In genomic region chr10:114825513-114826253, GRCh38 we compare ENCODE assay signal across 8 cellular contexts. TPM values are rescaled to one million over a fixed set of nuclear protein-coding genes. Genes with fewer than 3 reads are reported as not detected.
A peak's percentile ranks its signal among the peaks of the same experiment; 100 is the strongest.
DNase-seq lines count a peak whose midpoint lies in the region; ATAC-seq and TF ChIP-seq lines count a peak whose summit lies in the region.

No MANE protein-coding gene starts in this region.

- H3K4me3 ChIP-seq in mesendoderm (ENCODE audit: low read length) = no peak overlapping the region

- H3K36me3 ChIP-seq in mesendoderm (ENCODE audit: control insufficient read depth, insufficient read depth, low read length) = no peaks in the 10 kb centered on the region

- no peak overlapping the region for H3K56ac ChIP-seq in mesendoderm (ENCODE audit: low read length)

- no peak overlapping the region for H3K18ac ChIP-seq in mesendoderm (ENCODE audit: low read length)

- no peak overlapping the region for H2BK120ac ChIP-seq in mesendoderm (ENCODE audit: low read depth, low read length)

- H2AK5ac ChIP-seq in mesendoderm (ENCODE audit: low read length) = no peak overlapping the region

- H3K79me2 ChIP-seq in mesendoderm (ENCODE audit: control insufficient read depth, insufficient read depth, low read length) = peaks cover 5% of the 10 kb centered on the region

- H3K9ac ChIP-seq in mesendoderm (ENCODE audit: low read length) = no peak overlapping the region

- no peak overlapping the region for H3K27ac ChIP-seq in mesendoderm (ENCODE audit: low read depth, low read length)

- peak; percentile 79 for DNase-seq in NCI-H226
- DNase-seq in glomerular visceral epithelial cell (ENCODE audit: extremely low spot score) = peak; percentile 70
- DNase-seq in NCI-H2081 treated with DMSO at 0.1 percent for 48 hours (lab: John Stamatoyannopoulos, UW) = no peak
- DNase-seq in COR-L47 (lab: John Stamatoyannopoulos, UW) = no peak
- DNase-seq in mesendoderm = no peak
- no peak for DNase-seq in nucleus accumbens (lab: John Stamatoyannopoulos, UW)

- TF ChIP-seq POLR2A in GM18505 (IDR thresholded peaks at IDR 0.05; ENCODE audit: borderline replicate concordance, extremely low read depth, insufficient read depth, insufficient read length) = peak; percentile 27

- no peak overlapping the region for H2BK15ac ChIP-seq in mesendoderm (replicated peaks; ENCODE audit: low read depth)

- no peak overlapping the region for H2BK5ac ChIP-seq in mesendoderm (ENCODE audit: low read length)

- ATAC-seq in GM18505 (IDR thresholded peaks at IDR 0.05; ENCODE audit: unreplicated experiment) (peak; percentile 40), GM21825 (IDR thresholded peaks at IDR 0.05; ENCODE audit: unreplicated experiment) (peak; percentile 44)

- H4K5ac ChIP-seq in mesendoderm (ENCODE audit: low read length) = no peak overlapping the region

- WGBS in mesendoderm (ENCODE audit: extremely low coverage, insufficient coverage, low lambda C conversion rate) = no CpG with 5 or more reads among the region's 4 CpGs

- no peak overlapping the region for H3K4me2 ChIP-seq in mesendoderm (ENCODE audit: low read length)

- no peak overlapping the region for H3K4ac ChIP-seq in mesendoderm (ENCODE audit: low read depth, low read length)

- no peak overlapping the region for H3K23ac ChIP-seq in mesendoderm (ENCODE audit: low read length)

- no peaks in the 10 kb centered on the region for H3K4me1 ChIP-seq in mesendoderm (ENCODE audit: control insufficient read depth, low read depth, low read length)

- H3K27me3 ChIP-seq in mesendoderm (ENCODE audit: insufficient read depth, low read length, poor library complexity) = no peaks in the 10 kb centered on the region

- H3K79me1 ChIP-seq in mesendoderm (ENCODE audit: low read length) = peaks cover 4% of the 10 kb centered on the region

- no peak overlapping the region for H4K8ac ChIP-seq in mesendoderm (ENCODE audit: low read depth, low read length)

RNA-seq across cellular contexts. Expression of gene FHIP2A, which starts 4.1 kb away (rescaled TPM):
- polyA plus RNA-seq in mesendoderm (2013, experiment 1 of 2) = 6.5 TPM
- polyA plus RNA-seq in mesendoderm (2013, experiment 2 of 2) = 5.9 TPM

Comparison
In these comparisons a context has a peak if more than half of its experiments do, and no peak if none do; other contexts are left out.
1. DNase-seq: peak in NCI-H226 (single experiment) and glomerular visceral epithelial cell (single experiment); none in NCI-H2081 treated with DMSO at 0.1 percent for 48 hours (single experiment), COR-L47 (single experiment), mesendoderm (single experiment) and nucleus accumbens (0 of 56).